In the genomic region with DNA sequence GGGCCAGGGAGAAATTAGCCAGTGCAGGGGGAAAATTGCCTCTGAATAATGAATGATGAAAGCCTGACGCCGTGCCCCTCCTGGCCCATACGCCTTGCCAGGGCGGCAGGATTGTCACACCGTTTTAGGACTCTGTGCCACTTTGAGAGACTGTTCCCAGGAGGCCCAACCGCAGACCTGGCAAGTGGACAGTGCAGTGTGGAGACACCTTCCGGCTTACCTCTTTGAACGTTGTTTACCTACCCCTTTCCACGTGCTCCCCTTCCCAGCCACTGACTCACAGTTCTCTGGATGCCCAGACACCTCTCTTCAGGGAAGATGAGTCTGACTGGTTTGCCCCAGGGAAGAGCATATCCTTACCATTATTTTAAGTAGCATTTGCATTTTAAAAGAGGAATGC, we compare ENCODE assay signal across 1 cellular context.
TF ChIP-seq lines count a peak whose summit lies in the region.

No MANE protein-coding gene starts in this region.

TF ChIP-seq in HepG2, 621 proteins besides CTCF, POLR2A, EP300 and RAD21 (continued from another document and continues in another):
- TF ChIP-seq HNF4A (CRISPR knock-in tag; IDR thresholded peaks at IDR 0.05), result peak; percentile 62
- TF ChIP-seq PAXIP1 (CRISPR knock-in tag; conservative IDR thresholded peaks at IDR 0.05), result peak; percentile 59
- TF ChIP-seq E2F1 (CRISPR knock-in tag; IDR thresholded peaks at IDR 0.05), result no peak
- no peak for TF ChIP-seq ZNF343 (CRISPR knock-in tag; IDR thresholded peaks at IDR 0.05)
- TF ChIP-seq MXD4 (CRISPR knock-in tag; IDR thresholded peaks at IDR 0.05), result peak; percentile 51; the same call in 1 of the 2 replicates
- TF ChIP-seq HOXD1 (CRISPR knock-in tag; IDR thresholded peaks at IDR 0.05), result no peak
- peak; percentile 60 for TF ChIP-seq HDAC2 (CRISPR knock-in tag; IDR thresholded peaks at IDR 0.05)
- TF ChIP-seq, protein P1, sequence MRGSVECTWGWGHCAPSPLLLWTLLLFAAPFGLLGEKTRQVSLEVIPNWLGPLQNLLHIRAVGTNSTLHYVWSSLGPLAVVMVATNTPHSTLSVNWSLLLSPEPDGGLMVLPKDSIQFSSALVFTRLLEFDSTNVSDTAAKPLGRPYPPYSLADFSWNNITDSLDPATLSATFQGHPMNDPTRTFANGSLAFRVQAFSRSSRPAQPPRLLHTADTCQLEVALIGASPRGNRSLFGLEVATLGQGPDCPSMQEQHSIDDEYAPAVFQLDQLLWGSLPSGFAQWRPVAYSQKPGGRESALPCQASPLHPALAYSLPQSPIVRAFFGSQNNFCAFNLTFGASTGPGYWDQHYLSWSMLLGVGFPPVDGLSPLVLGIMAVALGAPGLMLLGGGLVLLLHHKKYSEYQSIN (CRISPR knock-in tag; IDR thresholded peaks at IDR 0.05; ENCODE audit: borderline replicate concordance), result no peak
- no peak for TF ChIP-seq TOPORS (CRISPR knock-in tag; IDR thresholded peaks at IDR 0.05)
- 0 out of 4 replicates have a peak, but pooled peaks of 1 of the 2 experiments have one; percentile 23 for TF ChIP-seq HMGXB4 (CRISPR knock-in tag; IDR thresholded peaks at IDR 0.05; ENCODE audit: borderline replicate concordance in 1 of 2, low read depth in 1 of 2)
- no peak for TF ChIP-seq ZNF678 (CRISPR knock-in tag; IDR thresholded peaks at IDR 0.05)
- TF ChIP-seq E2F2 (CRISPR knock-in tag; IDR thresholded peaks at IDR 0.05; ENCODE audit: borderline replicate concordance), result no peak
- TF ChIP-seq ZKSCAN1 (IDR thresholded peaks at IDR 0.05; ENCODE audit: low read length), result no peak
- no peak for TF ChIP-seq ZNF605 (CRISPR knock-in tag; IDR thresholded peaks at IDR 0.05)
- no peak for TF ChIP-seq KLF6 (CRISPR knock-in tag; IDR thresholded peaks at IDR 0.05)
- peak in 1 of 2 experiments; percentile 75; a peak in 2 of 4 replicates for TF ChIP-seq KLF16 (CRISPR knock-in tag; IDR thresholded peaks at IDR 0.05)
- TF ChIP-seq MTF2 (CRISPR knock-in tag; IDR thresholded peaks at IDR 0.05; ENCODE audit: borderline replicate concordance), result no peak
- TF ChIP-seq ZNF230 (CRISPR knock-in tag; IDR thresholded peaks at IDR 0.05), result no peak
- peak; percentile 33; the same call in 1 of the 2 replicates for TF ChIP-seq ZNF788 (CRISPR knock-in tag; IDR thresholded peaks at IDR 0.05; ENCODE audit: borderline replicate concordance)
- TF ChIP-seq SKI (IDR thresholded peaks at IDR 0.05; ENCODE audit: partially characterized antibody), result peak; percentile 96
- TF ChIP-seq, protein P2, sequence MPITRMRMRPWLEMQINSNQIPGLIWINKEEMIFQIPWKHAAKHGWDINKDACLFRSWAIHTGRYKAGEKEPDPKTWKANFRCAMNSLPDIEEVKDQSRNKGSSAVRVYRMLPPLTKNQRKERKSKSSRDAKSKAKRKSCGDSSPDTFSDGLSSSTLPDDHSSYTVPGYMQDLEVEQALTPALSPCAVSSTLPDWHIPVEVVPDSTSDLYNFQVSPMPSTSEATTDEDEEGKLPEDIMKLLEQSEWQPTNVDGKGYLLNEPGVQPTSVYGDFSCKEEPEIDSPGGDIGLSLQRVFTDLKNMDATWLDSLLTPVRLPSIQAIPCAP (CRISPR knock-in tag; IDR thresholded peaks at IDR 0.05; ENCODE audit: low read depth), result no peak
- TF ChIP-seq MED13 (CRISPR knock-in tag; IDR thresholded peaks at IDR 0.05), result no peak
- TF ChIP-seq ZNF431 (CRISPR knock-in tag; IDR thresholded peaks at IDR 0.05; ENCODE audit: borderline replicate concordance, low read depth), result no peak
- no peak for TF ChIP-seq SCMH1 (CRISPR knock-in tag; IDR thresholded peaks at IDR 0.05; ENCODE audit: borderline replicate concordance)
- no peak for TF ChIP-seq CENPX (CRISPR knock-in tag; IDR thresholded peaks at IDR 0.05)
- no peak for TF ChIP-seq ZNF841 (CRISPR knock-in tag; IDR thresholded peaks at IDR 0.05; ENCODE audit: borderline replicate concordance)
- peak; percentile 46; the same call in 1 of the 2 replicates for TF ChIP-seq ARNT2 (CRISPR knock-in tag; IDR thresholded peaks at IDR 0.05; ENCODE audit: low read depth)
- TF ChIP-seq ZNF777 (CRISPR knock-in tag; IDR thresholded peaks at IDR 0.05), result no peak
- TF ChIP-seq STAT5B (CRISPR knock-in tag; IDR thresholded peaks at IDR 0.05), result no peak
- no peak for TF ChIP-seq TEAD3 (CRISPR knock-in tag; optimal IDR thresholded peaks at IDR 0.05; ENCODE audit: borderline replicate concordance)
- TF ChIP-seq, protein P3, sequence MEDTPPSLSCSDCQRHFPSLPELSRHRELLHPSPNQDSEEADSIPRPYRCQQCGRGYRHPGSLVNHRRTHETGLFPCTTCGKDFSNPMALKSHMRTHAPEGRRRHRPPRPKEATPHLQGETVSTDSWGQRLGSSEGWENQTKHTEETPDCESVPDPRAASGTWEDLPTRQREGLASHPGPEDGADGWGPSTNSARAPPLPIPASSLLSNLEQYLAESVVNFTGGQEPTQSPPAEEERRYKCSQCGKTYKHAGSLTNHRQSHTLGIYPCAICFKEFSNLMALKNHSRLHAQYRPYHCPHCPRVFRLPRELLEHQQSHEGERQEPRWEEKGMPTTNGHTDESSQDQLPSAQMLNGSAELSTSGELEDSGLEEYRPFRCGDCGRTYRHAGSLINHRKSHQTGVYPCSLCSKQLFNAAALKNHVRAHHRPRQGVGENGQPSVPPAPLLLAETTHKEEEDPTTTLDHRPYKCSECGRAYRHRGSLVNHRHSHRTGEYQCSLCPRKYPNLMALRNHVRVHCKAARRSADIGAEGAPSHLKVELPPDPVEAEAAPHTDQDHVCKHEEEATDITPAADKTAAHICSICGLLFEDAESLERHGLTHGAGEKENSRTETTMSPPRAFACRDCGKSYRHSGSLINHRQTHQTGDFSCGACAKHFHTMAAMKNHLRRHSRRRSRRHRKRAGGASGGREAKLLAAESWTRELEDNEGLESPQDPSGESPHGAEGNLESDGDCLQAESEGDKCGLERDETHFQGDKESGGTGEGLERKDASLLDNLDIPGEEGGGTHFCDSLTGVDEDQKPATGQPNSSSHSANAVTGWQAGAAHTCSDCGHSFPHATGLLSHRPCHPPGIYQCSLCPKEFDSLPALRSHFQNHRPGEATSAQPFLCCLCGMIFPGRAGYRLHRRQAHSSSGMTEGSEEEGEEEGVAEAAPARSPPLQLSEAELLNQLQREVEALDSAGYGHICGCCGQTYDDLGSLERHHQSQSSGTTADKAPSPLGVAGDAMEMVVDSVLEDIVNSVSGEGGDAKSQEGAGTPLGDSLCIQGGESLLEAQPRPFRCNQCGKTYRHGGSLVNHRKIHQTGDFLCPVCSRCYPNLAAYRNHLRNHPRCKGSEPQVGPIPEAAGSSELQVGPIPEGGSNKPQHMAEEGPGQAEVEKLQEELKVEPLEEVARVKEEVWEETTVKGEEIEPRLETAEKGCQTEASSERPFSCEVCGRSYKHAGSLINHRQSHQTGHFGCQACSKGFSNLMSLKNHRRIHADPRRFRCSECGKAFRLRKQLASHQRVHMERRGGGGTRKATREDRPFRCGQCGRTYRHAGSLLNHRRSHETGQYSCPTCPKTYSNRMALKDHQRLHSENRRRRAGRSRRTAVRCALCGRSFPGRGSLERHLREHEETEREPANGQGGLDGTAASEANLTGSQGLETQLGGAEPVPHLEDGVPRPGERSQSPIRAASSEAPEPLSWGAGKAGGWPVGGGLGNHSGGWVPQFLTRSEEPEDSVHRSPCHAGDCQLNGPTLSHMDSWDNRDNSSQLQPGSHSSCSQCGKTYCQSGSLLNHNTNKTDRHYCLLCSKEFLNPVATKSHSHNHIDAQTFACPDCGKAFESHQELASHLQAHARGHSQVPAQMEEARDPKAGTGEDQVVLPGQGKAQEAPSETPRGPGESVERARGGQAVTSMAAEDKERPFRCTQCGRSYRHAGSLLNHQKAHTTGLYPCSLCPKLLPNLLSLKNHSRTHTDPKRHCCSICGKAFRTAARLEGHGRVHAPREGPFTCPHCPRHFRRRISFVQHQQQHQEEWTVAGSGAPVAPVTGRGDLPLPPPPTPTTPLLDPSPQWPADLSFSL (CRISPR knock-in tag; IDR thresholded peaks at IDR 0.05), result no peak
- no peak for TF ChIP-seq IKZF4 (CRISPR knock-in tag; IDR thresholded peaks at IDR 0.05; ENCODE audit: borderline replicate concordance, low read depth, not compliant biosample characterization)
- 0 out of 2 replicates have a peak, but pooled peaks have one; percentile 34 for TF ChIP-seq ZNF761 (CRISPR knock-in tag; conservative IDR thresholded peaks at IDR 0.05)
- no peak for TF ChIP-seq ETV6 (CRISPR knock-in tag; conservative IDR thresholded peaks at IDR 0.05)
- TF ChIP-seq CBFB (CRISPR knock-in tag; IDR thresholded peaks at IDR 0.05), result 0 out of 2 replicates have a peak, but pooled peaks have one; percentile 39
- TF ChIP-seq ZNF18 (CRISPR knock-in tag; IDR thresholded peaks at IDR 0.05; ENCODE audit: insufficient replicate concordance), result no peak
- TF ChIP-seq HMGA1 (CRISPR knock-in tag; conservative IDR thresholded peaks at IDR 0.05), result no peak
- TF ChIP-seq BATF2 (CRISPR knock-in tag; IDR thresholded peaks at IDR 0.05), result no peak
- no peak for TF ChIP-seq PLSCR1 (CRISPR knock-in tag; IDR thresholded peaks at IDR 0.05; ENCODE audit: borderline replicate concordance)
